ENCODE assay signal across 25 cellular contexts in the genomic region with DNA sequence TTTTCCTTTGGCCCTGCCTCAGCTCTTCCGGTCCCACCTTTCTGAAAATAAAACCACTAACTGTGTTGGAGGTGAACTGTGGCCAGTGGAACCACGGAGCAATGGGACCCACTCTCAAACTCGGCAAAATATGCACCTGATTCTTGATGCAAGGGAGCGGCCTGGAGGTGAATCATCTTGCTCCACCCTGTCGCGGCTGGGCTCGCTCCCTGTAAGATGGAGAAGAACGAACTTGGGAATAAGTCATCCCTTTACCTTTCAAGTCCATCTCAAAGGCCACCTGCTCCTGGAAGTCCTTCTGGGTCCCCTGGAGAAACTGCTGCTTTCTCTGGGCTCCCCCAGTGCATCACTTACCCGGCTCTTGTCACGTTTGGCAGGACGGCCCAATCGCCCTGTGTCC.
"Had no signal": no experiment of that assay in that cellular context is flagged by ENCODE, and none has a peak within 500 bp of the region (broad histone marks: within the 10 kb centered on the region; RNA-seq: fewer than 3 reads in every experiment).

No MANE protein-coding gene starts in this region.

- DNase-seq: dermis blood vessel endothelial cell; effector memory CD4-positive, alpha-beta T cell; esophagus squamous epithelium; foreskin melanocyte; left ventricle myocardium superior; lower lobe of right lung; naive B cell; nucleus accumbens; stimulated activated CD4-positive, alpha-beta T cell treated with anti-CD3 and anti-CD28 coated beads, Interleukin-12 subunit alpha, Interleukin-12 subunit beta, amount 100 ng/mL, for 4 hours; stimulated activated CD4-positive, alpha-beta T cell treated with anti-CD3 and anti-CD28 coated beads, Interleukin-1b, Interleukin-23, amount 100 ng/mL, for 48 hours; stimulated activated CD4-positive, alpha-beta T cell treated with anti-CD3 and anti-CD28 coated beads, Interleukin-4, amount 100 ng/mL, for 1 hour; stimulated activated CD8-positive, alpha-beta memory T cell treated with anti-CD3 and anti-CD28 coated beads, Interleukin-4, amount 100 ng/mL, for 48 hours; stimulated activated naive CD4-positive, alpha-beta T cell; stimulated activated naive CD8-positive, alpha-beta T cell treated with anti-CD3 and anti-CD28 coated beads, Interleukin-15, amount 100 ng/mL, for 72 hours; transverse colon; upper lobe of right lung; uterus had no signal

- H3K9me3 Mint-ChIP-seq: stimulated activated naive CD8-positive, alpha-beta T cell treated with anti-CD3 and anti-CD28 coated beads, Interleukin-15, amount 100 ng/mL, for 72 hours had no signal

- H3K9me3 ChIP-seq: esophagus squamous epithelium, lower lobe of right lung, prostate gland, right atrium auricular region, suprapubic skin, transverse colon, upper lobe of right lung, uterus had no signal

- H3K27me3 ChIP-seq: right atrium auricular region, suprapubic skin, transverse colon, upper lobe of right lung, uterus had no signal

- H3K4me3 Mint-ChIP-seq: memory B cell; nephron; stimulated activated naive CD8-positive, alpha-beta T cell treated with anti-CD3 and anti-CD28 coated beads, Interleukin-15, amount 100 ng/mL, for 72 hours had no signal

- H3K4me2 ChIP-seq: smooth muscle cell had no signal

- ATAC-seq: left ventricle myocardium superior; lower lobe of right lung; sciatic nerve; stimulated activated naive CD8-positive, alpha-beta T cell treated with anti-CD3 and anti-CD28 coated beads, Interleukin-15, amount 100 ng/mL, for 72 hours; upper lobe of right lung had no signal

- H3K27me3 Mint-ChIP-seq: memory B cell; naive B cell; stimulated activated naive CD8-positive, alpha-beta T cell treated with anti-CD3 and anti-CD28 coated beads, Interleukin-15, amount 100 ng/mL, for 72 hours had no signal

- H3K36me3 ChIP-seq: esophagus squamous epithelium, lower lobe of right lung, prostate gland, right atrium auricular region, suprapubic skin, transverse colon, upper lobe of right lung, uterus had no signal

- H3K4me1 ChIP-seq: prostate gland, right atrium auricular region, transverse colon, upper lobe of right lung, uterus had no signal

- H3K4me3 ChIP-seq: coronary artery, esophagus squamous epithelium, lower lobe of right lung, prostate gland, right atrium auricular region, smooth muscle cell, suprapubic skin, transverse colon, upper lobe of right lung, uterus had no signal

- H3K4me1 Mint-ChIP-seq: memory B cell, naive B cell had no signal

- H3K27ac ChIP-seq: coronary artery, esophagus squamous epithelium, lower lobe of right lung, prostate gland, right atrium auricular region, suprapubic skin, transverse colon, upper lobe of right lung, uterus had no signal

- H3K36me3 Mint-ChIP-seq: memory B cell, naive B cell had no signal

- H3K27ac Mint-ChIP-seq: memory B cell; naive B cell; nephron; stimulated activated naive CD8-positive, alpha-beta T cell treated with anti-CD3 and anti-CD28 coated beads, Interleukin-15, amount 100 ng/mL, for 72 hours had no signal
